ENCODE assay signal across 14 cellular contexts in genomic region chr14:87066221-87066817, GRCh38.
DNase-seq lines count a peak whose midpoint lies in the region; ATAC-seq, FAIRE-seq and TF ChIP-seq lines count a peak whose summit lies in the region.
"Had no signal": no experiment of that assay in that cellular context is flagged by ENCODE, and none has a peak within 500 bp of the region (broad histone marks: within the 10 kb centered on the region; RNA-seq: fewer than 3 reads in every experiment).

No MANE protein-coding gene starts in this region.

- 27% methylated on average over 2 of the region's 2 CpGs for whole genome bisulfite sequencing in HepG2 (ENCODE audit: low lambda C conversion rate)
- 76% methylated on average over 2 of the region's 2 CpGs for WGBS in right lobe of liver (ENCODE audit: insufficient coverage, low coverage, low lambda C conversion rate, missing lambda C conversion rate)
- WGBS in H1 (ENCODE audit: extremely low coverage in 1 of 2, insufficient coverage in 1 of 2, insufficient read length in 1 of 2, insufficient replicate concordance in 2 of 2, low coverage in 1 of 2, low lambda C conversion rate in 2 of 2, missing lambda C conversion rate in 1 of 2), 2 experiments: 95% methylated on average over 2 of the region's 2 CpGs; no CpG with 5 or more reads in 1 of the 2 experiments

- H3K23me2 ChIP-seq in H1 (ENCODE audit: low read depth, low read length): no peaks in the 10 kb centered on the region

- in situ Hi-C loops in HepG2 (cut with HindIII; ENCODE audit: extremely low pct_ligation_motif_present, low pct_unique_long_range_greater_than_20kb): no loop called here

- H2AK5ac ChIP-seq in H1 (ENCODE audit: low read depth, low read length): no peak overlapping the region

- H3K4ac ChIP-seq in H1 (replicated peaks; ENCODE audit: insufficient read length, low read depth, low read length): no peak overlapping the region

- ATAC-seq in HepG2 (no peak), right lobe of liver (no peak), GM18520 (IDR thresholded peaks at IDR 0.05; ENCODE audit: unreplicated experiment) (no peak), GM21786 (IDR thresholded peaks at IDR 0.05; ENCODE audit: unreplicated experiment) (no peak)

- H4K91ac ChIP-seq in H1 (replicated peaks; ENCODE audit: insufficient read length, low read length): no peak overlapping the region

- no peak overlapping the region for H2BK12ac ChIP-seq in H1 (ENCODE audit: low read depth, low read length)

- no peak overlapping the region for H4K5ac ChIP-seq in H1 (ENCODE audit: insufficient read length, low read depth, low read length)

- TF ChIP-seq CTCF in HepG2 (CRISPR knock-in tag; IDR thresholded peaks at IDR 0.05) (peak; percentile 47), right lobe of liver (IDR thresholded peaks at IDR 0.05) (no peak), H1 (IDR thresholded peaks at IDR 0.05; ENCODE audit: control extremely low read depth in 1 of 3, insufficient read depth in 1 of 3, low read depth in 1 of 3, low read length in 3 of 3) (peak in 2 of 3 experiments; percentile 28 to 49; a peak in 2 of 4 replicates), tibial artery (IDR thresholded peaks at IDR 0.05) (no peak)

- no peak overlapping the region for H3K23ac ChIP-seq in H1 (ENCODE audit: insufficient read length)

- no peaks in the 10 kb centered on the region for H3K27me3 ChIP-seq in HepG2 (ENCODE audit: control insufficient read depth in 1 of 2, insufficient read depth in 2 of 2, low read length in 2 of 2)
- no peaks in the 10 kb centered on the region for H3K27me3 ChIP-seq in right lobe of liver
- no peaks in the 10 kb centered on the region; a peak in 1 of 7 replicates for H3K27me3 ChIP-seq in H1 (replicated peaks in 1 of 4; ENCODE audit: control insufficient read depth in 3 of 4, extremely low read depth in 1 of 4, insufficient read depth in 3 of 4, low read length in 3 of 4)
- no peaks in the 10 kb centered on the region for H3K27me3 ChIP-seq in tibial artery
- H3K27me3 ChIP-seq: Peyer's patch had no signal

- H3K4me2 ChIP-seq in HepG2 (ENCODE audit: low read depth, low read length): no peak overlapping the region
- no peak overlapping the region for H3K4me2 ChIP-seq in H1 (ENCODE audit: insufficient read depth in 1 of 2, low read depth in 2 of 2, low read length in 2 of 2)

- no peak overlapping the region for H4K8ac ChIP-seq in H1 (ENCODE audit: extremely low read depth, insufficient read depth, low read length)

- no peak overlapping the region for H3K14ac ChIP-seq in H1 (ENCODE audit: insufficient read length)

- TF ChIP-seq EP300 in HepG2 (IDR thresholded peaks at IDR 0.05; ENCODE audit: low read depth in 2 of 2, low read length in 2 of 2): no peak
- TF ChIP-seq EP300 in HepG2 (CRISPR knock-in tag; IDR thresholded peaks at IDR 0.05; ENCODE audit: borderline replicate concordance): no peak
- TF ChIP-seq EP300 in H1 (IDR thresholded peaks at IDR 0.05; ENCODE audit: borderline replicate concordance in 1 of 2, low read depth in 2 of 2, low read length in 2 of 2): no peak

- H3K9me3 ChIP-seq in HepG2 (ENCODE audit: low read length) (no peaks in the 10 kb centered on the region), right lobe of liver (no peaks in the 10 kb centered on the region), H1 (ENCODE audit: insufficient read depth in 2 of 2, low read depth in 1 of 2, low read length in 1 of 2) (no peaks in the 10 kb centered on the region), tibial artery (no peaks in the 10 kb centered on the region)
- H3K9me3 ChIP-seq: Peyer's patch had no signal

- CTCF ChIA-PET in HepG2 (lab: Yijun Ruan, JAX; ENCODE audit: low intra/inter-chr PET ratio, low total read pairs): no interaction called here
- CTCF ChIA-PET in H1 (lab: Charles Lee; ENCODE audit: partially characterized antibody): interaction anchor here (0.9 to 1.5 kb wide), 3 partner anchors 11 to 22 kb away, joined by 3 to 6 read pairs (median 3); no protein-coding TSS in a partner anchor

- H2BK20ac ChIP-seq in H1 (ENCODE audit: low read length): no peak overlapping the region

- H4K20me1 ChIP-seq in HepG2 (ENCODE audit: insufficient read depth, low read length) (no peaks in the 10 kb centered on the region), H1 (replicated peaks in 1 of 2; ENCODE audit: control insufficient read depth in 1 of 2, insufficient read depth in 2 of 2, low read length in 2 of 2) (no peaks in the 10 kb centered on the region)

- no peak overlapping the region for H2BK120ac ChIP-seq in H1 (replicated peaks; ENCODE audit: low read depth, low read length)

- TF ChIP-seq RAD21 in HepG2 (CRISPR knock-in tag; IDR thresholded peaks at IDR 0.05) (no peak), H1 (IDR thresholded peaks at IDR 0.05 in 1 of 2, conservative IDR thresholded peaks at IDR 0.05 in 1 of 2; ENCODE audit: low read depth in 2 of 2, low read length in 2 of 2) (peak; percentile 59 to 60)

- H3K9ac ChIP-seq in HepG2 (ENCODE audit: insufficient read depth, low read depth, low read length) (no peak overlapping the region), H1 (replicated peaks in 1 of 4; ENCODE audit: extremely low read depth in 1 of 4, low read depth in 3 of 4, low read length in 3 of 4) (no peak overlapping the region)

- H3K56ac ChIP-seq in H1 (replicated peaks; ENCODE audit: insufficient read length, low read depth, low read length): no peak overlapping the region

- H3K4me3 ChIP-seq in HepG2 (replicated peaks in 1 of 3; ENCODE audit: insufficient read depth in 1 of 3, low read depth in 2 of 3, low read length in 3 of 3) (no peak overlapping the region), right lobe of liver (no peak overlapping the region), H1 (ENCODE audit: extremely low read depth in 1 of 4, insufficient read depth in 2 of 4, low read depth in 3 of 4, low read length in 4 of 4) (no peak overlapping the region), tibial artery (no peak overlapping the region)
- H3K4me3 ChIP-seq: Peyer's patch had no signal

- H2BK15ac ChIP-seq in H1 (ENCODE audit: low read length): no peak overlapping the region

- no peak overlapping the region for H3K27ac ChIP-seq in HepG2 (ENCODE audit: extremely low read length, insufficient read depth, low read length)
- no peak overlapping the region for H3K27ac ChIP-seq in right lobe of liver
- no peak overlapping the region for H3K27ac ChIP-seq in H1 (ENCODE audit: low read depth, low read length)
- no peak overlapping the region for H3K27ac ChIP-seq in tibial artery
- H3K27ac ChIP-seq: Peyer's patch had no signal

- H3K79me2 ChIP-seq in HepG2 (ENCODE audit: insufficient read depth, low read length) (no peaks in the 10 kb centered on the region), H1 (ENCODE audit: control insufficient read depth in 1 of 2, insufficient read depth in 2 of 2, low read length in 2 of 2) (no peaks in the 10 kb centered on the region)

- H3K36me3 ChIP-seq in HepG2 (replicated peaks in 1 of 2; ENCODE audit: control insufficient read depth in 1 of 2, insufficient read depth in 2 of 2, low read length in 2 of 2): no peaks in the 10 kb centered on the region
- H3K36me3 ChIP-seq in right lobe of liver: no peaks in the 10 kb centered on the region
- H3K36me3 ChIP-seq in H1 (ENCODE audit: control insufficient read depth in 2 of 4, insufficient read depth in 4 of 4, low read length in 3 of 4): no peaks in the 10 kb centered on the region
- no peaks in the 10 kb centered on the region for H3K36me3 ChIP-seq in tibial artery
- H3K36me3 ChIP-seq: Peyer's patch had no signal

- peak; percentile 3 for DNase-seq in HepG2 (ENCODE audit: low spot score)
- no peak for DNase-seq in right lobe of liver
- DNase-seq in NCI-H748 (lab: John Stamatoyannopoulos, UW; ENCODE audit: unreplicated experiment): peak; percentile 22
- no peak for DNase-seq in H1 (ENCODE audit: low read depth in 1 of 2, low spot score in 2 of 2)
- no peak for DNase-seq in middle frontal gyrus (ENCODE audit: extremely low spot score, low spot score)
- no peak for DNase-seq in tibial artery
- DNase-seq: activated CD4-positive, alpha-beta memory T cell treated with anti-CD3 and anti-CD28 coated beads for 36 hours; activated naive CD8-positive, alpha-beta T cell treated with anti-CD3 and anti-CD28 coated beads for 36 hours; CD4-positive, CD25-positive, alpha-beta regulatory T cell; Peyer's patch; retina had no signal

- BruUV-seq in HepG2 (replicated peaks; lab: Mats Ljungman, UMichigan): no TSS peak

- no peak overlapping the region for H3K18ac ChIP-seq in H1 (ENCODE audit: extremely low read depth, low read length)

- no peak overlapping the region for H2BK5ac ChIP-seq in H1 (ENCODE audit: low read depth, low read length)

- FAIRE-seq in HepG2 (lab: Jason Lieb, UNC) (no peak), H1 (lab: Jason Lieb, UNC) (no peak)
- FAIRE-seq: endothelial cell of umbilical vein had no signal

- POLR2A ChIA-PET in HepG2 (lab: Yijun Ruan, JAX) (no interaction called here), H1 (lab: Charles Lee; ENCODE audit: partially characterized antibody) (no interaction called here)

- intact Hi-C loops in HepG2 (cut with micrococcal nuclease; ENCODE audit: unreplicated experiment): no loop called here
- intact Hi-C loops in right lobe of liver (cut with DNase I): no loop called here
- intact Hi-C loops in tibial artery (cut with DNase I; ENCODE audit: low total_unique reads): no loop called here

- TF ChIP-seq POLR2A in HepG2 (IDR thresholded peaks at IDR 0.05; ENCODE audit: insufficient read depth in 1 of 2, low read depth in 2 of 2, low read length in 2 of 2) (no peak), right lobe of liver (IDR thresholded peaks at IDR 0.05) (no peak), H1 (IDR thresholded peaks at IDR 0.05; ENCODE audit: control extremely low read depth in 1 of 2, low read depth in 2 of 2, low read length in 2 of 2) (no peak)

- H2AFZ ChIP-seq in HepG2 (ENCODE audit: low read length) (no peak overlapping the region), H1 (ENCODE audit: low read length) (no peak overlapping the region)

- no peaks in the 10 kb centered on the region for H3K4me1 ChIP-seq in HepG2 (ENCODE audit: insufficient read depth, low read length)
- no peaks in the 10 kb centered on the region for H3K4me1 ChIP-seq in right lobe of liver
- no peaks in the 10 kb centered on the region for H3K4me1 ChIP-seq in H1 (replicated peaks in 1 of 4; ENCODE audit: control insufficient read depth in 3 of 4, insufficient read depth in 4 of 4, low read length in 3 of 4)
- H3K4me1 ChIP-seq in tibial artery: no peaks in the 10 kb centered on the region
- H3K4me1 ChIP-seq: Peyer's patch had no signal

- H3K79me1 ChIP-seq in H1 (ENCODE audit: low read depth, low read length): no peaks in the 10 kb centered on the region

TF ChIP-seq in H1, 55 proteins besides CTCF, POLR2A, EP300 and RAD21 (continues in another document):
- no peak for TF ChIP-seq GABPA (IDR thresholded peaks at IDR 0.05; ENCODE audit: borderline replicate concordance, insufficient read depth, low read length)
- TF ChIP-seq KDM5A (IDR thresholded peaks at IDR 0.05; ENCODE audit: low read length): no peak
- no peak for TF ChIP-seq USF2 (IDR thresholded peaks at IDR 0.05; ENCODE audit: low read length)

Comparison
In these comparisons a context has a peak if more than half of its experiments do, and no peak if none do; other contexts are left out.
1. DNase-seq: peak in HepG2 (single experiment) and NCI-H748 (single experiment); none in right lobe of liver (0 of 3), H1 (0 of 2), middle frontal gyrus (single experiment) and tibial artery (0 of 2).
2. CTCF ChIP-seq: peak in HepG2 (single experiment) and H1 (2 of 3); none in right lobe of liver (0 of 4) and tibial artery (0 of 2).
3. Of the 41 proteins assayed by ChIP-seq in both HepG2 and H1: peak only in HepG2: none; only in H1: RAD21; in both: CTCF; in neither: 38; mixed calls (peak in some experiments, not most) for 1.